ENCODE assay signal across 8 cellular contexts in genomic region chr13:80048802-80049201, GRCh38.
DNase-seq lines count a peak whose midpoint lies in the region; TF ChIP-seq lines count a peak whose summit lies in the region.

No MANE protein-coding gene starts in this region.

- H3K27ac ChIP-seq in GM23248: peak overlapping the region; percentile 41

- no peaks in the 10 kb centered on the region for H3K27me3 ChIP-seq in GM23248 (replicated peaks; ENCODE audit: insufficient read depth)

- H3K36me3 ChIP-seq in GM23248 (ENCODE audit: low read depth): no peaks in the 10 kb centered on the region

- peak overlapping the region; percentile 63 for H3K4me2 ChIP-seq in GM23248 (ENCODE audit: unreplicated experiment)

- peaks cover 31% of the 10 kb centered on the region for H3K4me1 ChIP-seq in GM23248 (ENCODE audit: insufficient read depth)

- no peak for TF ChIP-seq CTCF in astrocyte of the spinal cord (IDR thresholded peaks at IDR 0.05; ENCODE audit: low read depth, low read length)

- no peaks in the 10 kb centered on the region for H3K79me2 ChIP-seq in GM23248 (ENCODE audit: insufficient read depth)

- H4K20me1 ChIP-seq in GM23248 (ENCODE audit: insufficient read depth): no peaks in the 10 kb centered on the region

- H3K4me3 ChIP-seq in GM23248 (peak overlapping the region; percentile 23), astrocyte of the spinal cord (ENCODE audit: low read depth, low read length) (no peak overlapping the region)

- H3F3A ChIP-seq in GM23248 (ENCODE audit: insufficient read depth): peaks cover 24% of the 10 kb centered on the region

- H3K9me2 ChIP-seq in GM23248 (ENCODE audit: insufficient read depth): no peaks in the 10 kb centered on the region

- H2AFZ ChIP-seq in GM23248: no peak overlapping the region

- DNase-seq in GM04504 (ENCODE audit: low read depth) (peak; percentile 93), GM23248 (peak; percentile 99), KG1 (lab: John Stamatoyannopoulos, UW) (peak; percentile 72), SW480 (ENCODE audit: low spot score) (peak; percentile 79), astrocyte of the spinal cord (ENCODE audit: low read depth, low spot score) (peak; percentile 97), iPS-NIHi7 (ENCODE audit: extremely low spot score) (peak; percentile 64)
- DNase-seq in stimulated activated CD4-positive, alpha-beta T cell treated with anti-CD3 and anti-CD28 coated beads, Interleukin-15, amount 100 ng/mL, for 24 hours: peak; percentile 74
- no peak for DNase-seq in central memory CD4-positive, alpha-beta T cell

- WGBS in GM23248 (ENCODE audit: low coverage in 1 of 2, low lambda C conversion rate in 2 of 2, missing lambda C conversion rate in 2 of 2), 2 experiments: 0 to 2% methylated on average over 7 of the region's 7 CpGs

- in situ Hi-C loops in GM23248 (cut with MboI): no loop called here
- in situ Hi-C loops in astrocyte of the spinal cord (cut with HindIII; ENCODE audit: low sequenced_read_pairs): no loop called here

- H3K9me3 ChIP-seq in GM23248 (ENCODE audit: low read depth): no peaks in the 10 kb centered on the region

- peak overlapping the region; percentile 15 for H3K9ac ChIP-seq in GM23248
